In genomic region chr5:141095263-141095641, GRCh38 we compare ENCODE assay signal across 15 cellular contexts. TPM values are rescaled to one million over a fixed set of nuclear protein-coding genes. Genes with fewer than 3 reads are reported as not detected.
DNase-seq lines count a peak whose midpoint lies in the region; ATAC-seq and TF ChIP-seq lines count a peak whose summit lies in the region.
"Had no signal": no experiment of that assay in that cellular context is flagged by ENCODE, and none has a peak within 500 bp of the region (broad histone marks: within the 10 kb centered on the region; RNA-seq: fewer than 3 reads in every experiment).

No MANE protein-coding gene starts in this region.

- H3K79me2 ChIP-seq in GM23248 (ENCODE audit: insufficient read depth) (no peaks in the 10 kb centered on the region), hepatocyte (peaks cover 29% of the 10 kb centered on the region)

- WGBS in GM23248 (ENCODE audit: low coverage in 1 of 2, low lambda C conversion rate in 2 of 2, missing lambda C conversion rate in 2 of 2), 2 experiments = 28 to 30% methylated on average over 12 of the region's 12 CpGs
- 75% methylated on average over 12 of the region's 12 CpGs for WGBS in hepatocyte (ENCODE audit: low lambda C conversion rate, missing lambda C conversion rate)

- in situ Hi-C loops in GM23248 (cut with MboI) (no loop called here), GM13977 (cut with MboI; ENCODE audit: low pct_unique_long_range_greater_than_20kb, low sequenced_read_pairs, unreplicated experiment) (no loop called here)

- DNase-seq in GM23248 (peak; percentile 7), hepatocyte (ENCODE audit: low spot score) (peak; percentile 5), GM13977 (ENCODE audit: low spot score) (no peak), activated gamma-delta T cell (lab: John Stamatoyannopoulos, UW) (no peak)
- DNase-seq: activated naive CD8-positive, alpha-beta T cell treated with anti-CD3 and anti-CD28 coated beads for 36 hours; dermis blood vessel endothelial cell; NCI-H187 had no signal

- ATAC-seq in HG02588 (IDR thresholded peaks at IDR 0.05; ENCODE audit: unreplicated experiment) = no peak
- no peak for ATAC-seq in HG02763 (IDR thresholded peaks at IDR 0.05; ENCODE audit: unreplicated experiment)

- no peaks in the 10 kb centered on the region for H3F3A ChIP-seq in GM23248 (ENCODE audit: insufficient read depth)

- H3K9me2 ChIP-seq in GM23248 (ENCODE audit: insufficient read depth) (no peaks in the 10 kb centered on the region), hepatocyte (replicated peaks; ENCODE audit: insufficient read depth) (no peaks in the 10 kb centered on the region)

- H4K20me1 ChIP-seq in GM23248 (ENCODE audit: insufficient read depth) (no peaks in the 10 kb centered on the region), hepatocyte (ENCODE audit: insufficient read depth, poor library complexity, severe bottlenecking) (no peaks in the 10 kb centered on the region)

- no peaks in the 10 kb centered on the region for H3K9me3 ChIP-seq in GM23248 (ENCODE audit: low read depth)
- peaks cover 29% of the 10 kb centered on the region for H3K9me3 ChIP-seq in hepatocyte (ENCODE audit: low read depth)

- H3K4me2 ChIP-seq in GM23248 (ENCODE audit: unreplicated experiment) (peak overlapping the region; percentile 61), hepatocyte (peak overlapping the region; percentile 72)

- H3K36me3 ChIP-seq in GM23248 (ENCODE audit: low read depth) (no peaks in the 10 kb centered on the region), hepatocyte (replicated peaks; ENCODE audit: insufficient read depth, low read depth) (peaks cover 13% of the 10 kb centered on the region), rectal smooth muscle tissue (ENCODE audit: control insufficient read depth, insufficient read depth, low read length) (no peaks in the 10 kb centered on the region)

- H3K9ac ChIP-seq in GM23248 (peak overlapping the region; percentile 74), rectal smooth muscle tissue (ENCODE audit: low read length) (no peak overlapping the region)

- no peak for TF ChIP-seq CTCF in VCaP (conservative IDR thresholded peaks at IDR 0.05)
- TF ChIP-seq CTCF in hepatocyte (IDR thresholded peaks at IDR 0.05; ENCODE audit: poor library complexity) = no peak
- no peak for TF ChIP-seq CTCF in GM13977 (IDR thresholded peaks at IDR 0.05; ENCODE audit: extremely low read depth, insufficient read depth, missing control alignments)

- no peaks in the 10 kb centered on the region for H3K4me1 ChIP-seq in GM23248 (ENCODE audit: insufficient read depth)
- no peaks in the 10 kb centered on the region for H3K4me1 ChIP-seq in hepatocyte (ENCODE audit: insufficient read depth)
- H3K4me1 ChIP-seq in rectal smooth muscle tissue (ENCODE audit: control insufficient read depth, insufficient read depth, low read length) = no peaks in the 10 kb centered on the region

- H2AFZ ChIP-seq in GM23248 = peak overlapping the region; percentile 79
- H2AFZ ChIP-seq in hepatocyte = peak overlapping the region; percentile 72

- peak overlapping the region; percentile 72 for H3K4me3 ChIP-seq in GM23248
- H3K4me3 ChIP-seq in hepatocyte = peak overlapping the region; percentile 62
- H3K4me3 ChIP-seq in rectal smooth muscle tissue (ENCODE audit: low read length) = peak overlapping the region; percentile 33

- peaks cover 11% of the 10 kb centered on the region; the same call in 1 of the 2 replicates for H3K27me3 ChIP-seq in GM23248 (replicated peaks; ENCODE audit: insufficient read depth)
- no peaks in the 10 kb centered on the region for H3K27me3 ChIP-seq in hepatocyte
- no peaks in the 10 kb centered on the region for H3K27me3 ChIP-seq in rectal smooth muscle tissue (ENCODE audit: control insufficient read depth, insufficient read depth, low read length)

- H3K27ac ChIP-seq in GM23248 (no peak overlapping the region), VCaP (peak overlapping the region; percentile 50; the same call in 1 of the 2 replicates), hepatocyte (peak overlapping the region; percentile 93), rectal smooth muscle tissue (ENCODE audit: low read depth, low read length) (no peak overlapping the region)

RNA-seq across cellular contexts. Expression of gene PCDHB2, which starts 0.8 kb away (rescaled TPM):
- 4.9 and 8.9 TPM in 2 replicates for total RNA-seq in GM23248 (2014; rRNA removed; shearing (Covaris generic))
- 4.4 and 6.0 TPM in 2 replicates for polyA plus RNA-seq in GM23248 (2016; fragmentation: Nextera tagmentation; extraction: Ambion mirVana)
- total RNA-seq in hepatocyte = 23.0 and 27.7 TPM in 2 replicates
- polyA plus RNA-seq in hepatocyte = 27.3 and 29.4 TPM in 2 replicates
- total RNA-seq: activated CD8-positive, alpha-beta memory T cell treated with anti-CD3 and anti-CD28 coated beads for 36 hours; activated naive CD8-positive, alpha-beta T cell treated with anti-CD3 and anti-CD28 coated beads for 36 hours; OCI-LY7 had no signal

RNA-seq across cellular contexts. Expression of gene PCDHB3, which starts 5.0 kb away (rescaled TPM):
- 0.76 and 1.1 TPM in 2 replicates for total RNA-seq in GM23248 (2014; rRNA removed; shearing (Covaris generic))
- polyA plus RNA-seq in GM23248 (2016; fragmentation: Nextera tagmentation; extraction: Ambion mirVana) = 0.23 and 0.24 TPM in 2 replicates
- total RNA-seq in hepatocyte = 3.8 and 4.1 TPM in 2 replicates
- 0.76 and 1.5 TPM in 2 replicates for polyA plus RNA-seq in hepatocyte
- total RNA-seq: activated CD8-positive, alpha-beta memory T cell treated with anti-CD3 and anti-CD28 coated beads for 36 hours; activated naive CD8-positive, alpha-beta T cell treated with anti-CD3 and anti-CD28 coated beads for 36 hours; OCI-LY7 had no signal

RNA-seq across cellular contexts. Expression of gene PCDHB4, which starts 26.4 kb away (rescaled TPM):
- total RNA-seq in GM23248 (2014; rRNA removed; shearing (Covaris generic)) = 0.22 and 0.63 TPM in 2 replicates
- polyA plus RNA-seq in GM23248 (2016; fragmentation: Nextera tagmentation; extraction: Ambion mirVana) (0.60 and 1.0 TPM in 2 replicates), hepatocyte (0.29 and 0.94 TPM in 2 replicates)
- total RNA-seq in hepatocyte = 1.9 and 2.5 TPM in 2 replicates
- total RNA-seq: activated CD8-positive, alpha-beta memory T cell treated with anti-CD3 and anti-CD28 coated beads for 36 hours; activated naive CD8-positive, alpha-beta T cell treated with anti-CD3 and anti-CD28 coated beads for 36 hours; mononuclear cell; OCI-LY7 had no signal

RNA-seq across cellular contexts. Expression of gene PCDHB5, which starts 39.8 kb away (rescaled TPM):
- total RNA-seq in GM23248 (2014; rRNA removed; shearing (Covaris generic)) = 0.43 and 1.3 TPM in 2 replicates
- polyA plus RNA-seq in GM23248 (2016; fragmentation: Nextera tagmentation; extraction: Ambion mirVana) (0.05 TPM in 1 of 2 replicates, not detected in the other), hepatocyte (6.2 and 6.4 TPM in 2 replicates)
- total RNA-seq in hepatocyte = 7.0 TPM in 2 replicates
- total RNA-seq: activated CD8-positive, alpha-beta memory T cell treated with anti-CD3 and anti-CD28 coated beads for 36 hours; activated naive CD8-positive, alpha-beta T cell treated with anti-CD3 and anti-CD28 coated beads for 36 hours; OCI-LY7 had no signal

RNA-seq across cellular contexts. Expression of gene PCDHB1, which starts 44.1 kb away (rescaled TPM):
- total RNA-seq in GM23248 (2014; rRNA removed; shearing (Covaris generic)) = not detected in 2 replicates
- polyA plus RNA-seq in GM23248 (2016; fragmentation: Nextera tagmentation; extraction: Ambion mirVana) (not detected in 2 replicates), hepatocyte (not detected in 2 replicates)
- 0.16 and 0.17 TPM in 2 replicates for total RNA-seq in hepatocyte
- total RNA-seq: activated CD8-positive, alpha-beta memory T cell treated with anti-CD3 and anti-CD28 coated beads for 36 hours; activated naive CD8-positive, alpha-beta T cell treated with anti-CD3 and anti-CD28 coated beads for 36 hours; dermis blood vessel endothelial cell; H4; OCI-LY7 had no signal

Comparison
In these comparisons a context has a peak if more than half of its experiments do, and no peak if none do; other contexts are left out.
1. DNase-seq: peak in GM23248 (single experiment) and hepatocyte (single experiment); none in GM13977 (single experiment) and activated gamma-delta T cell (single experiment).
2. H3K27ac ChIP-seq: peak in VCaP (single experiment) and hepatocyte (single experiment); none in GM23248 (single experiment) and rectal smooth muscle tissue (single experiment).
3. Peak in every context shown above with its lines, with median percentiles within 50 percentile points of each other: H3K4me3 ChIP-seq.